8 cellular contexts compared by ENCODE assay signal in genomic region chr2:96960271-96960955, GRCh38.
DNase-seq lines count a peak whose midpoint lies in the region; ATAC-seq and TF ChIP-seq lines count a peak whose summit lies in the region.

No MANE protein-coding gene starts in this region.

- ATAC-seq in HG03135 (IDR thresholded peaks at IDR 0.05; ENCODE audit: unreplicated experiment) (peak; percentile 60), HG03457 (IDR thresholded peaks at IDR 0.05; ENCODE audit: unreplicated experiment) (no peak)

- peak; percentile 95 for TF ChIP-seq CTCF in GM12865 (IDR thresholded peaks at IDR 0.05; ENCODE audit: insufficient read depth, low read depth, low read length, missing control alignments)

- H3K4me3 ChIP-seq in GM12865 (ENCODE audit: low read depth, low read length) = no peak overlapping the region

- peak; percentile 90 for DNase-seq in GM12865 (ENCODE audit: low read depth)
- DNase-seq in NCI-H510A (lab: John Stamatoyannopoulos, UW) = peak; percentile 77
- DNase-seq in activated CD4-positive, alpha-beta T cell treated with anti-CD3 and anti-CD28 coated beads for 1 hour = peak; percentile 71
- DNase-seq in central memory CD4-positive, alpha-beta T cell = peak; percentile 64
- DNase-seq in kidney tubule cell (ENCODE audit: low spot score) = peak; percentile 79
- peak; percentile 85 to 88 for DNase-seq in stimulated activated CD4-positive, alpha-beta T cell treated with anti-CD3 and anti-CD28 coated beads, Interleukin-2, amount 100 ng/mL, for 48 hours
